In the genomic region with DNA sequence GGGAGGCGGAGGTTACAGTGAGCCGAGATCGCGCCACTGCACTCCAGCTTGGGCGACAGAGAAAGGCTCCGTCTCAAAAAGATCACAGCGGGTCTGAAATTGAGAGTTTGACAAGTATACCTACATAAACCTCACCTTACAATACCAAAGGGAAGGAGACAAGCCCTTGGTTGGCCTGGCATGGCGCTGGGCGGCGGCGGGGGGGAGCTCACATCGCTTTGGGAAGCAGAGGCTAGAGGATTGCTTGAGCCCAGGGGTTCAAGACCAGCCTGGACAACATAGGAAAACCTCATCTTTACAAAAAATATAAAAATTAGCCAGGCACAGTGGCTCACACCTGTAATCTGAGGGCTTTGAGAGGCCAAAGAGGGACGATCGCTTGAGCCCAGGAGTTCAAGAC, we compare ENCODE assay signal across 9 cellular contexts. TPM values are rescaled to one million over a fixed set of nuclear protein-coding genes. Genes with fewer than 3 reads are reported as not detected.
DNase-seq lines count a peak whose midpoint lies in the region; ATAC-seq and TF ChIP-seq lines count a peak whose summit lies in the region.
"Had no signal": no experiment of that assay in that cellular context is flagged by ENCODE, and none has a peak within 500 bp of the region (broad histone marks: within the 10 kb centered on the region; RNA-seq: fewer than 3 reads in every experiment).

No MANE protein-coding gene starts in this region.

- H3K9me3 ChIP-seq in iPS-15b (ENCODE audit: control insufficient read depth, insufficient read depth, low read length) = no peaks in the 10 kb centered on the region
- H3K9me3 ChIP-seq: prostate gland had no signal

- H3K4me1 ChIP-seq in iPS-15b (ENCODE audit: control insufficient read depth, insufficient read depth, low read length) = peaks cover 2% of the 10 kb centered on the region

- H3K9me3 Mint-ChIP-seq in stimulated activated naive CD8-positive, alpha-beta T cell treated with anti-CD3 and anti-CD28 coated beads, Interleukin-15, Interleukin-2, amounts not matched to agents 100 ng/mL and 50 ng/mL, for 24 hours = no peaks in the 10 kb centered on the region
- no peaks in the 10 kb centered on the region for H3K9me3 Mint-ChIP-seq in activated CD8-positive, alpha-beta T cell treated with anti-CD3 and anti-CD28 coated beads for 36 hours
- H3K9me3 Mint-ChIP-seq in type B pancreatic cell = no peaks in the 10 kb centered on the region

- no peak overlapping the region for H3K27ac Mint-ChIP-seq in stimulated activated naive CD8-positive, alpha-beta T cell treated with anti-CD3 and anti-CD28 coated beads, Interleukin-15, Interleukin-2, amounts not matched to agents 100 ng/mL and 50 ng/mL, for 24 hours
- peak overlapping the region; percentile 90 for H3K27ac Mint-ChIP-seq in activated CD8-positive, alpha-beta T cell treated with anti-CD3 and anti-CD28 coated beads for 36 hours
- no peak overlapping the region for H3K27ac Mint-ChIP-seq in type B pancreatic cell

- peak overlapping the region; percentile 98 for H3K9ac ChIP-seq in iPS-15b (ENCODE audit: low read depth, low read length)

- POLR2A ChIA-PET in activated CD8-positive, alpha-beta T cell treated with anti-CD3 and anti-CD28 coated beads for 36 hours (lab: Charles Lee) = interaction anchor here (0.6 to 0.7 kb wide), 2 partner anchors 332 to 353 kb away, joined by 3 read pairs; no protein-coding TSS in a partner anchor

- peak overlapping the region; percentile 95 for H3K4me3 Mint-ChIP-seq in stimulated activated naive CD8-positive, alpha-beta T cell treated with anti-CD3 and anti-CD28 coated beads, Interleukin-15, Interleukin-2, amounts not matched to agents 100 ng/mL and 50 ng/mL, for 24 hours
- peak overlapping the region; percentile 99 for H3K4me3 Mint-ChIP-seq in activated CD8-positive, alpha-beta T cell treated with anti-CD3 and anti-CD28 coated beads for 36 hours
- peak overlapping the region; percentile 92 for H3K4me3 Mint-ChIP-seq in type B pancreatic cell

- H3K27me3 ChIP-seq in iPS-15b (ENCODE audit: control insufficient read depth, insufficient read depth, low read length) = no peaks in the 10 kb centered on the region

- no peaks in the 10 kb centered on the region for H3K27me3 Mint-ChIP-seq in stimulated activated naive CD8-positive, alpha-beta T cell treated with anti-CD3 and anti-CD28 coated beads, Interleukin-15, Interleukin-2, amounts not matched to agents 100 ng/mL and 50 ng/mL, for 24 hours
- no peaks in the 10 kb centered on the region for H3K27me3 Mint-ChIP-seq in activated CD8-positive, alpha-beta T cell treated with anti-CD3 and anti-CD28 coated beads for 36 hours
- no peaks in the 10 kb centered on the region for H3K27me3 Mint-ChIP-seq in type B pancreatic cell

- peaks cover 33% of the 10 kb centered on the region for H3K4me1 Mint-ChIP-seq in stimulated activated naive CD8-positive, alpha-beta T cell treated with anti-CD3 and anti-CD28 coated beads, Interleukin-15, Interleukin-2, amounts not matched to agents 100 ng/mL and 50 ng/mL, for 24 hours (ENCODE audit: low read depth)
- peaks cover 25% of the 10 kb centered on the region for H3K4me1 Mint-ChIP-seq in activated CD8-positive, alpha-beta T cell treated with anti-CD3 and anti-CD28 coated beads for 36 hours (ENCODE audit: low read depth)
- peaks cover 16% of the 10 kb centered on the region for H3K4me1 Mint-ChIP-seq in type B pancreatic cell (ENCODE audit: unreplicated experiment)

- H3K36me3 Mint-ChIP-seq in stimulated activated naive CD8-positive, alpha-beta T cell treated with anti-CD3 and anti-CD28 coated beads, Interleukin-15, Interleukin-2, amounts not matched to agents 100 ng/mL and 50 ng/mL, for 24 hours (ENCODE audit: low read depth) = peaks cover 8% of the 10 kb centered on the region
- peaks cover 14% of the 10 kb centered on the region for H3K36me3 Mint-ChIP-seq in activated CD8-positive, alpha-beta T cell treated with anti-CD3 and anti-CD28 coated beads for 36 hours (ENCODE audit: low read depth)
- no peaks in the 10 kb centered on the region for H3K36me3 Mint-ChIP-seq in type B pancreatic cell

- peak overlapping the region; percentile 100 for H3K4me3 ChIP-seq in iPS-15b (ENCODE audit: low read depth, low read length)

- TF ChIP-seq CTCF in activated CD8-positive, alpha-beta T cell treated with anti-CD3 and anti-CD28 coated beads for 36 hours (IDR thresholded peaks at IDR 0.05) = no peak
- TF ChIP-seq CTCF in type B pancreatic cell (conservative IDR thresholded peaks at IDR 0.05) = no peak

- CTCF ChIA-PET in activated CD8-positive, alpha-beta T cell treated with anti-CD3 and anti-CD28 coated beads for 36 hours (lab: Charles Lee) = interaction anchor here (1.7 to 2.6 kb wide), 2 partner anchors 11 to 62 kb away, joined by 7 to 11 read pairs; no protein-coding TSS in a partner anchor

- H3K36me3 ChIP-seq in iPS-15b (ENCODE audit: control insufficient read depth, insufficient read depth, low read length) = no peaks in the 10 kb centered on the region
- H3K36me3 ChIP-seq: prostate gland had no signal

- ATAC-seq in stimulated activated naive CD8-positive, alpha-beta T cell treated with anti-CD3 and anti-CD28 coated beads, Interleukin-15, Interleukin-2, amounts not matched to agents 100 U/mL and 50 U/mL, for 24 hours = no peak
- ATAC-seq in activated CD8-positive, alpha-beta T cell treated with anti-CD3 and anti-CD28 coated beads for 36 hours = no peak
- ATAC-seq in esophagus mucosa = no peak

- intact Hi-C loops in activated CD8-positive, alpha-beta T cell treated with anti-CD3 and anti-CD28 coated beads for 36 hours (cut with micrococcal nuclease) = no loop called here

- DNase-seq in stimulated activated naive CD8-positive, alpha-beta T cell treated with anti-CD3 and anti-CD28 coated beads, Interleukin-15, Interleukin-2, amounts not matched to agents 100 U/mL and 50 U/mL, for 24 hours = no peak
- no peak for DNase-seq in activated CD8-positive, alpha-beta T cell treated with anti-CD3 and anti-CD28 coated beads for 36 hours
- DNase-seq in type B pancreatic cell (ENCODE audit: extremely low spot score, unreplicated experiment) (no peak), NOMO-1 treated with dmso at 0.1 percent for 144 hours (lab: John Stamatoyannopoulos, UW; ENCODE audit: unreplicated experiment) (no peak), OCI-M1 (lab: John Stamatoyannopoulos, UW) (no peak)

RNA-seq across cellular contexts. Expression of a gene that starts 1.1 kb away (rescaled TPM):
- 10 to 100 TPM; 45.4 to 45.8 TPM for total RNA-seq in activated CD8-positive, alpha-beta T cell treated with anti-CD3 and anti-CD28 coated beads for 36 hours
- total RNA-seq in type B pancreatic cell (ENCODE audit: low replicate concordance) = 164 and 209 TPM in 2 replicates
- 182 TPM for total RNA-seq in esophagus mucosa

RNA-seq across cellular contexts. Expression of a gene that starts 50.0 kb away (rescaled TPM):
- 100 to 1,000 TPM; 304 to 307 TPM for total RNA-seq in activated CD8-positive, alpha-beta T cell treated with anti-CD3 and anti-CD28 coated beads for 36 hours
- total RNA-seq in type B pancreatic cell (ENCODE audit: low replicate concordance) (55.0 and 125 TPM in 2 replicates), esophagus mucosa (53.0 TPM)

RNA-seq across cellular contexts. Expression of a gene that starts 51.9 kb away (rescaled TPM):
- not detected for total RNA-seq in activated CD8-positive, alpha-beta T cell treated with anti-CD3 and anti-CD28 coated beads for 36 hours
- total RNA-seq in type B pancreatic cell (ENCODE audit: low replicate concordance) = not detected in 2 replicates
- not detected for total RNA-seq in esophagus mucosa
